In the genomic region with DNA sequence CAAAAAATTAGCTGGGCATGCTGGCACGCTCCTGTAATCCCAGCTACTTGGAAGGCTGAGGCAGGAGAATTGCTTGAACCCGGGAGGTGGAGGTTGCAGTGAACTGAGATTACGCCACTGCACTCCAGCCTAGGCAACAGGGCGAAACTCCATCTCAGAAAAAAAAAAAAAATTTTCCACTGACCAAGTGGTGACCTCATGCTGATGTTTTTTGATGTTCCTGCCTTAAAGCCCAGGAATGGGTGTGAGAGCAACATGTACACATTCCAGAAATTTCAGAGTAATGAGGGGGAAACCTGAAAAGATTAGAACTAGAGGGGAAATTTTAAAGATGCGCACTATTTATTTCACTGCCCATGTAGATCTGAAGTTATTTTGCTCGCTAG, we compare ENCODE assay signal across 1 cellular context.
TF ChIP-seq lines count a peak whose summit lies in the region.

No MANE protein-coding gene starts in this region.

TF ChIP-seq in HEK293, 187 proteins besides CTCF, POLR2A, EP300 and RAD21 (continued from another document):
- TF ChIP-seq, protein P1, sequence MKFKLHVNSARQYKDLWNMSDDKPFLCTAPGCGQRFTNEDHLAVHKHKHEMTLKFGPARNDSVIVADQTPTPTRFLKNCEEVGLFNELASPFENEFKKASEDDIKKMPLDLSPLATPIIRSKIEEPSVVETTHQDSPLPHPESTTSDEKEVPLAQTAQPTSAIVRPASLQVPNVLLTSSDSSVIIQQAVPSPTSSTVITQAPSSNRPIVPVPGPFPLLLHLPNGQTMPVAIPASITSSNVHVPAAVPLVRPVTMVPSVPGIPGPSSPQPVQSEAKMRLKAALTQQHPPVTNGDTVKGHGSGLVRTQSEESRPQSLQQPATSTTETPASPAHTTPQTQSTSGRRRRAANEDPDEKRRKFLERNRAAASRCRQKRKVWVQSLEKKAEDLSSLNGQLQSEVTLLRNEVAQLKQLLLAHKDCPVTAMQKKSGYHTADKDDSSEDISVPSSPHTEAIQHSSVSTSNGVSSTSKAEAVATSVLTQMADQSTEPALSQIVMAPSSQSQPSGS (tag by site-specific recombination; IDR thresholded peaks at IDR 0.05; ENCODE audit: low read depth): peak; percentile 27; the same call in 1 of the 2 replicates
- TF ChIP-seq KLF16 (tag by site-specific recombination; IDR thresholded peaks at IDR 0.05) (no peak), ZNF596 (tag by site-specific recombination; IDR thresholded peaks at IDR 0.05) (no peak), SCRT2 (tag by site-specific recombination; IDR thresholded peaks at IDR 0.05) (peak; percentile 63; the same call in 1 of the 2 replicates), ZBTB20 (tag by site-specific recombination; IDR thresholded peaks at IDR 0.05) (peak; percentile 62)
- TF ChIP-seq, protein P2, sequence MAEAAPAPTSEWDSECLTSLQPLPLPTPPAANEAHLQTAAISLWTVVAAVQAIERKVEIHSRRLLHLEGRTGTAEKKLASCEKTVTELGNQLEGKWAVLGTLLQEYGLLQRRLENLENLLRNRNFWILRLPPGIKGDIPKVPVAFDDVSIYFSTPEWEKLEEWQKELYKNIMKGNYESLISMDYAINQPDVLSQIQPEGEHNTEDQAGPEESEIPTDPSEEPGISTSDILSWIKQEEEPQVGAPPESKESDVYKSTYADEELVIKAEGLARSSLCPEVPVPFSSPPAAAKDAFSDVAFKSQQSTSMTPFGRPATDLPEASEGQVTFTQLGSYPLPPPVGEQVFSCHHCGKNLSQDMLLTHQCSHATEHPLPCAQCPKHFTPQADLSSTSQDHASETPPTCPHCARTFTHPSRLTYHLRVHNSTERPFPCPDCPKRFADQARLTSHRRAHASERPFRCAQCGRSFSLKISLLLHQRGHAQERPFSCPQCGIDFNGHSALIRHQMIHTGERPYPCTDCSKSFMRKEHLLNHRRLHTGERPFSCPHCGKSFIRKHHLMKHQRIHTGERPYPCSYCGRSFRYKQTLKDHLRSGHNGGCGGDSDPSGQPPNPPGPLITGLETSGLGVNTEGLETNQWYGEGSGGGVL (tag by site-specific recombination; IDR thresholded peaks at IDR 0.05): no peak
